In genomic region chr6:43878127-43878634, GRCh38 we compare ENCODE assay signal across 18 cellular contexts.
"Had no signal": no experiment of that assay in that cellular context is flagged by ENCODE, and none has a peak within 500 bp of the region (broad histone marks: within the 10 kb centered on the region; RNA-seq: fewer than 3 reads in every experiment).

No MANE protein-coding gene starts in this region.

- DNase-seq: activated CD4-positive, alpha-beta T cell treated with anti-CD3 and anti-CD28 coated beads, Interleukin-2, amount 50 U/mL, for 1 hour; activated CD8-positive, alpha-beta memory T cell treated with anti-CD3 and anti-CD28 coated beads for 24 hours; activated gamma-delta T cell; effector CD4-positive, alpha-beta T cell; naive B cell; stimulated activated CD4-positive, alpha-beta T cell treated with anti-CD3 and anti-CD28 coated beads, Interleukin-4, amount 100 ng/mL, for 4 hours; T-helper 1 cell; T-helper 9 cell; tibial artery had no signal

- ATAC-seq: activated CD4-positive, CD25-positive, alpha-beta regulatory T cell treated with anti-CD3 and anti-CD28 coated beads, Interleukin-2, amount 50 U/mL, for 24 hours; stimulated activated memory B cell treated with anti-CD40 and anti-IgM and Interleukin-4, amounts not matched to agents 10 μg/mL and 1 μg/mL and 100 μg/mL, for 72 hours had no signal

- H3K27me3 ChIP-seq: heart left ventricle, spleen, tibial artery had no signal

- H3K36me3 ChIP-seq: heart left ventricle, left ventricle myocardium inferior, spleen, tibial artery had no signal

- H3K9me3 Mint-ChIP-seq: activated naive CD4-positive, alpha-beta T cell treated with anti-CD3 and anti-CD28 coated beads, Interleukin-2, amount 50 U/mL, for 24 hours had no signal

- H3K9me3 ChIP-seq: heart left ventricle, left ventricle myocardium inferior, mucosa of descending colon, spleen, tibial artery had no signal

- H3K4me1 Mint-ChIP-seq: activated naive CD4-positive, alpha-beta T cell treated with anti-CD3 and anti-CD28 coated beads, Interleukin-2, amount 50 U/mL, for 24 hours; memory B cell; naive B cell; stimulated activated memory B cell treated with anti-CD40 and anti-IgM and Interleukin-4, amounts not matched to agents 10 μg/mL and 1 μg/mL and 100 μg/mL, for 72 hours had no signal

- H3K27ac Mint-ChIP-seq: activated naive CD4-positive, alpha-beta T cell treated with anti-CD3 and anti-CD28 coated beads, Interleukin-2, amount 50 U/mL, for 24 hours; memory B cell; naive B cell; stimulated activated memory B cell treated with anti-CD40 and anti-IgM and Interleukin-4, amounts not matched to agents 10 μg/mL and 1 μg/mL and 100 μg/mL, for 72 hours had no signal

- H3K27ac ChIP-seq: heart left ventricle, left ventricle myocardium inferior, parathyroid adenoma, spleen, tibial artery had no signal

- H3K4me3 Mint-ChIP-seq: activated naive CD4-positive, alpha-beta T cell treated with anti-CD3 and anti-CD28 coated beads, Interleukin-2, amount 50 U/mL, for 24 hours; memory B cell; naive B cell; stimulated activated memory B cell treated with anti-CD40 and anti-IgM and Interleukin-4, amounts not matched to agents 10 μg/mL and 1 μg/mL and 100 μg/mL, for 72 hours had no signal

- H3K4me3 ChIP-seq: heart left ventricle, left ventricle myocardium inferior, mucosa of descending colon, spleen, tibial artery had no signal

- H3K4me1 ChIP-seq: left ventricle myocardium inferior, parathyroid adenoma, spleen, tibial artery had no signal

- H3K27me3 Mint-ChIP-seq: activated naive CD4-positive, alpha-beta T cell treated with anti-CD3 and anti-CD28 coated beads, Interleukin-2, amount 50 U/mL, for 24 hours; naive B cell had no signal

- H3K36me3 Mint-ChIP-seq: activated naive CD4-positive, alpha-beta T cell treated with anti-CD3 and anti-CD28 coated beads, Interleukin-2, amount 50 U/mL, for 24 hours; memory B cell; naive B cell; stimulated activated memory B cell treated with anti-CD40 and anti-IgM and Interleukin-4, amounts not matched to agents 10 μg/mL and 1 μg/mL and 100 μg/mL, for 72 hours had no signal

- H3K9ac ChIP-seq: parathyroid adenoma had no signal
